8 cellular contexts compared by ENCODE assay signal in the genomic region with DNA sequence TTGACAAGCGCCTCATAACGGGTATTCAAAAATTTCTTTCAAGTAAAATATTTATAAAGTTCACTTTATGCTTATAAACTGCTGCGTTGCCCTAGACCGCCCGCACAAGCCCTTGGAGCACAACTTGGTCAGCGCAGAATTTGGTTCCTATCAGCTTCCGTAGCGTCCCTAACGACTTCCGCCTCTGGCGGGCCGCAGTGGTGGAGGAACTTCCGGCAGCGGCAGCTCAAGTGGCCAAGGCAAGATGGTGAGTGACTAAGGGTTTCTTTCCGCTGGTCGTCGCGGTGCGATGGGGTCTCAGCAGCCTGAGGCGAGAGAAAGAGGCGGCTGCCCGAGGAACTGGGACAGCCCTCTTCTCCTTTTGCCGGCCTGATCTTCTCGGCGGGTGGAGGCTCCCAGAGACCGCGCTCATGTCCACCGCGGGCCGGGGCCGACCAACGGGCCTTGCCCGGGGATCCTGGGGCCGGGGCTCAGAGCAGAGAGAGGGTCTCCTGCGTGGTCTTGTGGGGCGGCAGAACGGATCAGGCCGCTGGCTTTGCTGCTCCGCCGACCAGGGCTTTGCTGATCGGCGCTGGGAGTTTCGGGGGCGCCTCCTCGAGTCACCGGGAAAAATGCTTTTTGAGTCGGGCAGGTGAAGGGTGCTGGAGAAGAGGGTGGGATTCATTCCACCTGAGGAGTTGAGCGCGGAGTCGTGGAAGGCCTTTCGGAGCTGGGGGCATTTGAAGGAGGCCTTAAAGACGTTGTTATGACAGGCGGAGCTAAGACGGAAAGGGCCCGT. TPM values are rescaled to one million over a fixed set of nuclear protein-coding genes. Genes with fewer than 3 reads are reported as not detected.
DNase-seq lines count a peak whose midpoint lies in the region; ATAC-seq and TF ChIP-seq lines count a peak whose summit lies in the region.

Gene PSMC1 (plus strand): TSS at position 200 of the 778 bp plus-strand sequence. CDS start 45 bp downstream, at position 245.

- TF ChIP-seq CTCF in AG10803 (conservative IDR thresholded peaks at IDR 0.05; ENCODE audit: low read length) (no peak), kidney epithelial cell (IDR thresholded peaks at IDR 0.05; ENCODE audit: insufficient read depth, low read length, poor library complexity, severe bottlenecking) (no peak)

- H3K36me3 ChIP-seq in kidney epithelial cell (ENCODE audit: control insufficient read depth, insufficient read depth, low read length) = peaks cover 1% of the 10 kb centered on the region

- H3K4me3 ChIP-seq in AG10803 (ENCODE audit: low read length) (peak within 1 kb of the TSS; percentile 92), kidney epithelial cell (ENCODE audit: low read depth, low read length) (peak within 1 kb of the TSS; percentile 83)

- peak; percentile 95 for DNase-seq in AG10803 (ENCODE audit: low read depth)
- DNase-seq in NCI-H460 (ENCODE audit: extremely low read depth, low read depth) = peak; percentile 91
- peak; percentile 85 for DNase-seq in activated CD4-positive, CD25-positive, alpha-beta regulatory T cell treated with anti-CD3 and anti-CD28 coated beads, Interleukin-2, amount 50 U/mL, for 72 hours
- DNase-seq in cerebellum (ENCODE audit: low spot score) = peak; percentile 87
- DNase-seq in kidney epithelial cell (ENCODE audit: low read depth) = peak; percentile 82
- DNase-seq in stimulated activated CD4-positive, alpha-beta T cell treated with anti-CD3 and anti-CD28 coated beads, Interleukin-15, amount 100 ng/mL, for 48 hours (ENCODE audit: low read depth in 2 of 2) = peak; percentile 85 to 86

- ATAC-seq in GM19043 (IDR thresholded peaks at IDR 0.05; ENCODE audit: low read depth, unreplicated experiment) = peak; percentile 87
- ATAC-seq in HG03378 (IDR thresholded peaks at IDR 0.05; ENCODE audit: unreplicated experiment) = peak; percentile 93

- H3K27me3 ChIP-seq in kidney epithelial cell (ENCODE audit: control insufficient read depth, insufficient read depth, low read length) = no peaks in the 10 kb centered on the region

RNA-seq across cellular contexts. Expression of gene PSMC1, which starts in this region (rescaled TPM):
- 291 TPM in 2 replicates for total RNA-seq in NCI-H460 (2014; rRNA removed; shearing (Covaris generic))
- polyA plus RNA-seq in NCI-H460 (2014; cell fraction: nucleus; rRNA removed) = 151 and 260 TPM in 2 replicates
- total RNA-seq in cerebellum (52.7 TPM), kidney epithelial cell (134 and 169 TPM in 2 replicates)

Comparison
In these comparisons a context has a peak if more than half of its experiments do, and no peak if none do; other contexts are left out.
1. Peak in every context shown above with its lines: DNase-seq, ATAC-seq and H3K4me3 ChIP-seq.